Comparison of ENCODE assay signal across 16 cellular contexts in the genomic region with DNA sequence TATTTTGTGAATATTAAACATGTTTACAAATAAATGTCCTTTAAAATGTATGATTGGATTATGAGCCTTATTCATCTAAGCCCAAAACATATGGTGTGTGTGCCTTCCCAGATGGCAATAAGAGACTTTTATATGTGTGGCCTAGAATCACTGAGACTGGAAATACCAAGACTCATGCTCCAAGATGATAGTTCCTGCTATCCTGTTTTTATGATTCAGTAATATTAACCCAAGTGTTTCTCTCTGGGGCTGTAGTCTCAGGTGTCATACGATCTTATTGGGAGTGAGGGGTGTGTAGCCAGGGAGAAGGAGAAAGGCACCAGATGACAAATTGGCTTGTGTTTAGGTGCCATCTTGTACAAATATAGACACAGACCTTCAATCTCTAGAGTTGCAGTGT.
A peak's percentile ranks its signal among the peaks of the same experiment; 100 is the strongest.
DNase-seq lines count a peak whose midpoint lies in the region; ATAC-seq and TF ChIP-seq lines count a peak whose summit lies in the region.
"Had no signal": no experiment of that assay in that cellular context is flagged by ENCODE, and none has a peak within 500 bp of the region (broad histone marks: within the 10 kb centered on the region; RNA-seq: fewer than 3 reads in every experiment).

No MANE protein-coding gene starts in this region.

- peaks cover 23% of the 10 kb centered on the region for H3K9me3 Mint-ChIP-seq in glutamatergic neuron (ENCODE audit: unreplicated experiment)
- H3K9me3 Mint-ChIP-seq in immature natural killer cell, result no peaks in the 10 kb centered on the region

- H3K4me3 Mint-ChIP-seq in glutamatergic neuron (ENCODE audit: unreplicated experiment) (peak overlapping the region; percentile 31), immature natural killer cell (no peak overlapping the region)
- H3K4me3 Mint-ChIP-seq: activated CD4-positive, alpha-beta T cell treated with anti-CD3 and anti-CD28 coated beads for 36 hours; GM23338 had no signal

- H3K27me3 Mint-ChIP-seq in glutamatergic neuron (ENCODE audit: unreplicated experiment), result peaks cover 25% of the 10 kb centered on the region
- H3K27me3 Mint-ChIP-seq in immature natural killer cell (ENCODE audit: low read depth in 3 of 3), result peaks cover 4 to 11% (median 8%) of the 10 kb centered on the region in 3 donors

- no peaks in the 10 kb centered on the region for H3K27me3 ChIP-seq in AG04450 (ENCODE audit: control insufficient read depth, insufficient read depth, low read length)

- POLR2A ChIA-PET in AG04450 (lab: Yijun Ruan, JAX), result interaction anchor here (1.0 kb wide), 1 partner anchor 17 kb away, joined by 4 read pairs; no protein-coding TSS in a partner anchor

- ATAC-seq in HG03520 (IDR thresholded peaks at IDR 0.05; ENCODE audit: unreplicated experiment), result no peak
- no peak for ATAC-seq in HG03342 (IDR thresholded peaks at IDR 0.05; ENCODE audit: unreplicated experiment)
- ATAC-seq: activated CD4-positive, alpha-beta T cell treated with anti-CD3 and anti-CD28 coated beads for 36 hours had no signal

- H3K4me1 Mint-ChIP-seq in glutamatergic neuron (ENCODE audit: low read depth, unreplicated experiment) (peaks cover 49% of the 10 kb centered on the region), immature natural killer cell (peaks cover 20 to 21% of the 10 kb centered on the region in 2 donors)
- H3K4me1 Mint-ChIP-seq: activated CD4-positive, alpha-beta T cell treated with anti-CD3 and anti-CD28 coated beads for 36 hours had no signal

- CTCF ChIA-PET in AG04450 (lab: Charles Lee), result no interaction called here

- H3K4me3 ChIP-seq in AG04450 (ENCODE audit: low read depth, low read length), result no peak overlapping the region
- H3K4me3 ChIP-seq: GM23338 had no signal

- peak overlapping the region; percentile 12 for H3K27ac ChIP-seq in AG04450 (ENCODE audit: low read depth, low read length)

- H3K9me3 ChIP-seq in AG04450 (ENCODE audit: control insufficient read depth, insufficient read depth, low read length), result no peaks in the 10 kb centered on the region; the same call in 1 of the 2 replicates

- no peak for DNase-seq in AG04450 (ENCODE audit: low read depth, low spot score)
- peak; percentile 90 for DNase-seq in NCI-H1092 treated with DMSO at 0.1 percent for 48 hours (lab: John Stamatoyannopoulos, UW)
- peak; percentile 16 for DNase-seq in RPMI7951 (ENCODE audit: low read depth)
- no peak for DNase-seq in glutamatergic neuron
- no peak for DNase-seq in OCI-M1 (lab: John Stamatoyannopoulos, UW)
- no peak for DNase-seq in immature natural killer cell
- DNase-seq: activated CD4-positive, alpha-beta T cell treated with anti-CD3 and anti-CD28 coated beads for 36 hours; activated effector memory CD4-positive, alpha-beta T cell treated with anti-CD3 and anti-CD28 coated beads, Interleukin-2, amount 50 U/mL, for 16 hours; mesendoderm; NCI-H187 treated with DMSO at 0.1 percent for 48 hours; retina; Right ventricle myocardium superior; T-helper 9 cell had no signal

- H3K36me3 Mint-ChIP-seq in glutamatergic neuron (ENCODE audit: unreplicated experiment), result peaks cover 11% of the 10 kb centered on the region
- no peaks in the 10 kb centered on the region for H3K36me3 Mint-ChIP-seq in immature natural killer cell

- TF ChIP-seq CTCF in AG04450 (IDR thresholded peaks at IDR 0.05; ENCODE audit: low read depth, low read length) (no peak), glutamatergic neuron (IDR thresholded peaks at IDR 0.05; ENCODE audit: partially characterized antibody, unreplicated experiment) (no peak)

- peak overlapping the region; percentile 83 for H3K27ac Mint-ChIP-seq in glutamatergic neuron (ENCODE audit: unreplicated experiment)
- no peak overlapping the region for H3K27ac Mint-ChIP-seq in immature natural killer cell
- H3K27ac Mint-ChIP-seq: activated CD4-positive, alpha-beta T cell treated with anti-CD3 and anti-CD28 coated beads for 36 hours; GM23338 had no signal

Comparison
In these comparisons a context has a peak if more than half of its experiments do, and no peak if none do; other contexts are left out.
1. DNase-seq: peak in NCI-H1092 treated with DMSO at 0.1 percent for 48 hours (single experiment) and RPMI7951 (single experiment); none in AG04450 (single experiment), glutamatergic neuron (single experiment), OCI-M1 (single experiment) and immature natural killer cell (0 of 3).